Comparison of ENCODE assay signal across 1 cellular context in genomic region chr3:10743366-10744097, GRCh38.
TF ChIP-seq lines count a peak whose summit lies in the region.

No MANE protein-coding gene starts in this region.

TF ChIP-seq in HepG2, 621 proteins besides CTCF, POLR2A, EP300 and RAD21:
- TF ChIP-seq, protein P1, sequence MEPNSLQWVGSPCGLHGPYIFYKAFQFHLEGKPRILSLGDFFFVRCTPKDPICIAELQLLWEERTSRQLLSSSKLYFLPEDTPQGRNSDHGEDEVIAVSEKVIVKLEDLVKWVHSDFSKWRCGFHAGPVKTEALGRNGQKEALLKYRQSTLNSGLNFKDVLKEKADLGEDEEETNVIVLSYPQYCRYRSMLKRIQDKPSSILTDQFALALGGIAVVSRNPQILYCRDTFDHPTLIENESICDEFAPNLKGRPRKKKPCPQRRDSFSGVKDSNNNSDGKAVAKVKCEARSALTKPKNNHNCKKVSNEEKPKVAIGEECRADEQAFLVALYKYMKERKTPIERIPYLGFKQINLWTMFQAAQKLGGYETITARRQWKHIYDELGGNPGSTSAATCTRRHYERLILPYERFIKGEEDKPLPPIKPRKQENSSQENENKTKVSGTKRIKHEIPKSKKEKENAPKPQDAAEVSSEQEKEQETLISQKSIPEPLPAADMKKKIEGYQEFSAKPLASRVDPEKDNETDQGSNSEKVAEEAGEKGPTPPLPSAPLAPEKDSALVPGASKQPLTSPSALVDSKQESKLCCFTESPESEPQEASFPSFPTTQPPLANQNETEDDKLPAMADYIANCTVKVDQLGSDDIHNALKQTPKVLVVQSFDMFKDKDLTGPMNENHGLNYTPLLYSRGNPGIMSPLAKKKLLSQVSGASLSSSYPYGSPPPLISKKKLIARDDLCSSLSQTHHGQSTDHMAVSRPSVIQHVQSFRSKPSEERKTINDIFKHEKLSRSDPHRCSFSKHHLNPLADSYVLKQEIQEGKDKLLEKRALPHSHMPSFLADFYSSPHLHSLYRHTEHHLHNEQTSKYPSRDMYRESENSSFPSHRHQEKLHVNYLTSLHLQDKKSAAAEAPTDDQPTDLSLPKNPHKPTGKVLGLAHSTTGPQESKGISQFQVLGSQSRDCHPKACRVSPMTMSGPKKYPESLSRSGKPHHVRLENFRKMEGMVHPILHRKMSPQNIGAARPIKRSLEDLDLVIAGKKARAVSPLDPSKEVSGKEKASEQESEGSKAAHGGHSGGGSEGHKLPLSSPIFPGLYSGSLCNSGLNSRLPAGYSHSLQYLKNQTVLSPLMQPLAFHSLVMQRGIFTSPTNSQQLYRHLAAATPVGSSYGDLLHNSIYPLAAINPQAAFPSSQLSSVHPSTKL (CRISPR knock-in tag; IDR thresholded peaks at IDR 0.05): no peak
- TF ChIP-seq ZNF10 (CRISPR knock-in tag; IDR thresholded peaks at IDR 0.05; ENCODE audit: borderline replicate concordance, low read depth) (no peak), LRRFIP1 (CRISPR knock-in tag; conservative IDR thresholded peaks at IDR 0.05) (no peak), RCOR2 (CRISPR knock-in tag; IDR thresholded peaks at IDR 0.05) (no peak), CERS6 (CRISPR knock-in tag; IDR thresholded peaks at IDR 0.05) (no peak), ZNF776 (CRISPR knock-in tag; IDR thresholded peaks at IDR 0.05) (no peak)
